In the genomic region with DNA sequence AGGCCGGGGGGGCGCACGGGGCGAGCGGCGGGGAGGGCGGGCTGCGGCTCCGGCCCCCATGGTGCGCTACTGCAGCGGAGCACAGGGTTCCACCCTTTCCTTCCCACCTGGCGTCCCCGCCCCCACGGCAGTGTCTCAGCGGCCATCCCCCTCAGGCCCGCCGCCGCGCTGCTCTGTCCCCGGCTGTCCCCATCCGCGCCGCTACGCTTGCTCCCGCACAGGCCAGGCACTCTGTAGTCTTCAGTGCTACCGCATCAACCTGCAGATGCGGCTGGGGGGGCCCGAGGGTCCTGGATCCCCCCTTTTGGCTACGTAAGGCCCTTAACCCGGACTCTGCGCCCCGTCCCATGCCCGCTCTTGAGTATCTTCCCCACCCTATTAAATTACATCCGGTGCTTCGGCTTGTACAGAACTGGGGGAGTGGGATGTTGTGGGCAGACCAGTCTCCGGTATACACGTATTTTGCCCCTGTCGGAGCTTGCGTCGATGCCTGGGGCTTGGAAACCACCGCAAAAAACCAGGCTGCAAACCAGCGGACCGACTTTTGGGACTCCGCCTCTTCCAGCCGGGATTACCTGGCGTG, we compare ENCODE assay signal across 8 cellular contexts. TPM values are rescaled to one million over a fixed set of nuclear protein-coding genes. Genes with fewer than 3 reads are reported as not detected.
A peak's percentile ranks its signal among the peaks of the same experiment; 100 is the strongest.
DNase-seq lines count a peak whose midpoint lies in the region; ATAC-seq and TF ChIP-seq lines count a peak whose summit lies in the region.

No MANE protein-coding gene starts in this region.

- H3K27ac ChIP-seq in RWPE1 (peak overlapping the region; percentile 98), cardiac muscle cell (peak overlapping the region; percentile 88)

- POLR2A ChIA-PET in BJ (lab: Charles Lee) (no interaction called here), RWPE1 (lab: Yijun Ruan, JAX; ENCODE audit: low non-redundant PET) (interaction anchor here (1.0 to 1.1 kb wide), 2 partner anchors 17 to 24 kb away, joined by 4 to 5 read pairs; no protein-coding TSS in a partner anchor)

- H3K4me3 ChIP-seq in BJ (ENCODE audit: low read depth, low read length) (peak overlapping the region; percentile 56), cardiac muscle cell (peak overlapping the region; percentile 62), retinal pigment epithelial cell (ENCODE audit: low read length) (peak overlapping the region; percentile 77)

- CTCF ChIA-PET in BJ (lab: Yijun Ruan, JAX) (interaction anchor here (1.2 to 2.3 kb wide), 3 partner anchors 10 to 122 kb away, joined by 4 to 11 read pairs (median 4); a partner anchor contains a TSS), RWPE1 (lab: Yijun Ruan, JAX) (interaction anchor here (1.8 kb wide), 1 partner anchor 25 kb away, joined by 6 read pairs; a partner anchor contains a TSS)

- ATAC-seq in GM19324 (IDR thresholded peaks at IDR 0.05; ENCODE audit: low FRiP score, unreplicated experiment) (peak; percentile 29), HG03442 (IDR thresholded peaks at IDR 0.05; ENCODE audit: unreplicated experiment) (peak; percentile 25)

- H3K27me3 ChIP-seq in BJ (ENCODE audit: control insufficient read depth, insufficient read depth, low read length) (no peaks in the 10 kb centered on the region), cardiac muscle cell (no peaks in the 10 kb centered on the region)

- no peak for DNase-seq in BJ (ENCODE audit: low read depth)
- DNase-seq in RWPE1 (ENCODE audit: low spot score) = peak; percentile 48
- DNase-seq in activated naive CD4-positive, alpha-beta T cell (lab: John Stamatoyannopoulos, UW) = peak; percentile 49 to 77 (median 68)
- DNase-seq in cardiac muscle cell (ENCODE audit: low read depth in 1 of 2, low spot score in 1 of 2) = peak; percentile 53 to 80
- DNase-seq in retinal pigment epithelial cell (ENCODE audit: low read depth) = no peak
- no peak for DNase-seq in HK-2 (ENCODE audit: unreplicated experiment)

- H3K9me3 ChIP-seq in cardiac muscle cell (ENCODE audit: low read depth) = no peaks in the 10 kb centered on the region

- peaks cover 5% of the 10 kb centered on the region for H3K4me1 ChIP-seq in cardiac muscle cell (ENCODE audit: low read depth)

- H3K36me3 ChIP-seq in BJ (ENCODE audit: control insufficient read depth, insufficient read depth, low read length) (peaks cover 14% of the 10 kb centered on the region), cardiac muscle cell (peaks cover 7% of the 10 kb centered on the region)

- TF ChIP-seq CTCF in BJ (IDR thresholded peaks at IDR 0.05; ENCODE audit: insufficient read depth, low read depth, low read length) (no peak), RWPE1 (conservative IDR thresholded peaks at IDR 0.05; ENCODE audit: low read depth) (no peak), cardiac muscle cell (IDR thresholded peaks at IDR 0.05; ENCODE audit: low read depth, low read length) (no peak), retinal pigment epithelial cell (conservative IDR thresholded peaks at IDR 0.05; ENCODE audit: low read depth, low read length) (no peak)

RNA-seq across cellular contexts. Expression of a gene that starts 0.6 kb away (rescaled TPM):
- 55.7 and 92.0 TPM in 2 replicates for polyA plus RNA-seq in BJ (2011; rRNA removed)
- 14.9 and 29.2 TPM in 2 replicates for polyA minus RNA-seq in BJ (2011; rRNA and poly(A)+ RNA removed)
- total RNA-seq in cardiac muscle cell = 168 and 174 TPM in 2 replicates
- 156 and 170 TPM in 2 replicates for polyA plus RNA-seq in cardiac muscle cell

RNA-seq across cellular contexts. Expression of a gene that starts 2.8 kb away (rescaled TPM):
- 5.6 and 6.4 TPM in 2 replicates for polyA plus RNA-seq in BJ (2011; rRNA removed)
- 2.2 and 3.3 TPM in 2 replicates for polyA minus RNA-seq in BJ (2011; rRNA and poly(A)+ RNA removed)
- total RNA-seq in cardiac muscle cell = 23.0 and 40.9 TPM in 2 replicates
- 15.4 and 23.8 TPM in 2 replicates for polyA plus RNA-seq in cardiac muscle cell

RNA-seq across cellular contexts. Expression of a gene that starts 7.5 kb away (rescaled TPM):
- 35.5 and 59.5 TPM in 2 replicates for polyA plus RNA-seq in BJ (2011; rRNA removed)
- 38.3 and 44.2 TPM in 2 replicates for polyA minus RNA-seq in BJ (2011; rRNA and poly(A)+ RNA removed)
- total RNA-seq in cardiac muscle cell = 58.5 and 67.3 TPM in 2 replicates
- polyA plus RNA-seq in cardiac muscle cell = 31.9 and 50.1 TPM in 2 replicates

RNA-seq across cellular contexts. Expression of a gene that starts 14.8 kb away (rescaled TPM):
- polyA plus RNA-seq in BJ (2011; rRNA removed) (38.9 and 41.2 TPM in 2 replicates), cardiac muscle cell (132 and 140 TPM in 2 replicates)
- polyA minus RNA-seq in BJ (2011; rRNA and poly(A)+ RNA removed) = 16.9 TPM in 2 replicates
- 50.8 and 50.9 TPM in 2 replicates for total RNA-seq in cardiac muscle cell

RNA-seq across cellular contexts. Expression of a gene that starts 15.9 kb away (rescaled TPM):
- polyA plus RNA-seq in BJ (2011; rRNA removed) = 8.3 and 12.4 TPM in 2 replicates
- 7.9 and 12.7 TPM in 2 replicates for polyA minus RNA-seq in BJ (2011; rRNA and poly(A)+ RNA removed)
- 41.1 and 53.3 TPM in 2 replicates for total RNA-seq in cardiac muscle cell
- polyA plus RNA-seq in cardiac muscle cell = 53.3 and 61.7 TPM in 2 replicates

Comparison
In these comparisons a context has a peak if more than half of its experiments do, and no peak if none do; other contexts are left out.
1. DNase-seq: peak in RWPE1 (single experiment), activated naive CD4-positive, alpha-beta T cell (4 of 4) and cardiac muscle cell (2 of 2); none in BJ (single experiment), retinal pigment epithelial cell (single experiment) and HK-2 (single experiment).
2. Peak in every context shown above with its lines, with median percentiles within 50 percentile points of each other: H3K4me3 ChIP-seq.